In the genomic region with DNA sequence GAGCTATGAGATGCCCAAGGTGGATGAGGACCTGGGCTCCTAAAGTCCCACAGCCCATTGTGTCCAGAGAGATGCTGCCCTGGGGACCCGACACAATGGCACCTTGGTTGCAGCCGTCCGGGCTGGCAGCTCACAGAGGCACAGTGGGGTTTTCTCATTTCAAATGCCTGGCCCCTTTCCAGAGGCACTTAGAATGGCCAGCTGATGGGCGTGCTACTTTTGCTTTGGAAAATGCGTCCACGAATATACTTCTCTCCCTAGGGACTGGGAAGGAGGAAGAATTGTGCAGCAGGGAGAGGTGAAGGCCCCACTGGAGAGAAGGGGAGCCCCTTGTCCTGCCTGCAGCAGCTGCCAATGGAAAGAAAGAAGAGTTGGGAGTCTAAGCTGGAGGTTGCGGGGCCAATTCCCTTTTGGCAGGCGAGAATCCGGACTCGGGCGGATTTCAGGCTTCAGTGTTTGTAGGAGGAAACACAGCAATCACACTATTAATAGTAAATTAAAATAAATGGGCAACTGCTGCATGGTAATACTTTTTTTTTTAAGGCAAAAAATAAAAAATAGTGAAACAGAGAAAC, we compare ENCODE assay signal across 10 cellular contexts. TPM values are rescaled to one million over a fixed set of nuclear protein-coding genes. Genes with fewer than 3 reads are reported as not detected.
A peak's percentile ranks its signal among the peaks of the same experiment; 100 is the strongest.
DNase-seq lines count a peak whose midpoint lies in the region; ATAC-seq and TF ChIP-seq lines count a peak whose summit lies in the region.
"Had no signal": no experiment of that assay in that cellular context is flagged by ENCODE, and none has a peak within 500 bp of the region (broad histone marks: within the 10 kb centered on the region; RNA-seq: fewer than 3 reads in every experiment).

No MANE protein-coding gene starts in this region.

- no peak overlapping the region for H3K27ac Mint-ChIP-seq in endothelial cell (ENCODE audit: unreplicated experiment)

- no peak for TF ChIP-seq CTCF in endothelial cell (IDR thresholded peaks at IDR 0.05; ENCODE audit: unreplicated experiment)

- no peaks in the 10 kb centered on the region for H3K9me3 Mint-ChIP-seq in endothelial cell (ENCODE audit: unreplicated experiment)
- H3K9me3 Mint-ChIP-seq: immature natural killer cell had no signal

- H3K27me3 Mint-ChIP-seq in endothelial cell (ENCODE audit: unreplicated experiment) = peaks cover 27% of the 10 kb centered on the region

- DNase-seq in NCI-H1105 treated with DMSO at 0.1 percent for 48 hours (lab: John Stamatoyannopoulos, UW) (peak; percentile 3), NCI-H1105 (lab: John Stamatoyannopoulos, UW) (no peak), NCI-H2107 (lab: John Stamatoyannopoulos, UW) (peak; percentile 51), endothelial cell (ENCODE audit: low spot score) (no peak), occipital lobe (lab: John Stamatoyannopoulos, UW) (peak; percentile 35), NOMO-1 treated with DMSO at 0.1 percent for 48 hours (lab: John Stamatoyannopoulos, UW; ENCODE audit: unreplicated experiment) (no peak), hepatic stellate cell (ENCODE audit: low spot score) (no peak)
- DNase-seq: adrenal gland, immature natural killer cell had no signal

- peaks cover 12% of the 10 kb centered on the region for H3K4me1 Mint-ChIP-seq in endothelial cell (ENCODE audit: unreplicated experiment)

- no peaks in the 10 kb centered on the region for H3K36me3 Mint-ChIP-seq in endothelial cell (ENCODE audit: low read depth, unreplicated experiment)
- H3K36me3 Mint-ChIP-seq: immature natural killer cell had no signal

- ATAC-seq in HG03095 (IDR thresholded peaks at IDR 0.05; ENCODE audit: unreplicated experiment) = no peak

- peak overlapping the region; percentile 31 for H3K4me3 Mint-ChIP-seq in endothelial cell (ENCODE audit: unreplicated experiment)

RNA-seq across cellular contexts. Expression of a gene that starts 1.1 kb away (rescaled TPM):
- total RNA-seq in endothelial cell (ENCODE audit: unreplicated experiment) (not detected), occipital lobe (not detected)

Comparison
In these comparisons a context has a peak if more than half of its experiments do, and no peak if none do; other contexts are left out.
1. DNase-seq: peak in NCI-H1105 treated with DMSO at 0.1 percent for 48 hours (single experiment), NCI-H2107 (single experiment) and occipital lobe (single experiment); none in NCI-H1105 (single experiment), endothelial cell (single experiment), NOMO-1 treated with DMSO at 0.1 percent for 48 hours (single experiment) and hepatic stellate cell (single experiment).